In genomic region chr15:62848631-62849050, GRCh38 we compare ENCODE assay signal across 9 cellular contexts.
DNase-seq lines count a peak whose midpoint lies in the region; ATAC-seq and TF ChIP-seq lines count a peak whose summit lies in the region.
"Had no signal": no experiment of that assay in that cellular context is flagged by ENCODE, and none has a peak within 500 bp of the region (broad histone marks: within the 10 kb centered on the region; RNA-seq: fewer than 3 reads in every experiment).

No MANE protein-coding gene starts in this region.

- H3K9me2 ChIP-seq in GM23338 (ENCODE audit: insufficient read depth): no peaks in the 10 kb centered on the region

- TF ChIP-seq CTCF in GM23338 (conservative IDR thresholded peaks at IDR 0.05; ENCODE audit: low read depth in 2 of 2): no peak; a peak in 2 of 4 replicates

- no peaks in the 10 kb centered on the region for H3K9me3 ChIP-seq in adipocyte (ENCODE audit: control insufficient read depth, low read length)
- H3K9me3 ChIP-seq in iPS DF 6.9 (ENCODE audit: control insufficient read depth, insufficient read depth, low read length): no peaks in the 10 kb centered on the region

- no peaks in the 10 kb centered on the region for H3K79me2 ChIP-seq in GM23338 (replicated peaks; ENCODE audit: insufficient read depth)

- H3K36me3 ChIP-seq in GM23338 (ENCODE audit: insufficient read depth) (no peaks in the 10 kb centered on the region), adipocyte (ENCODE audit: control insufficient read depth, insufficient read depth, low read length, severe bottlenecking) (peaks cover 11% of the 10 kb centered on the region), iPS DF 6.9 (ENCODE audit: control insufficient read depth, insufficient read depth, low read length) (no peaks in the 10 kb centered on the region)

- no peak for ATAC-seq in GM23338

- DNase-seq in GM23338 (ENCODE audit: low spot score): no peak
- peak; percentile 36 for DNase-seq in adipocyte (ENCODE audit: low read depth)
- no peak for DNase-seq in iPS DF 6.9 (ENCODE audit: low read depth, low spot score)
- DNase-seq in skeletal muscle cell (ENCODE audit: low read depth): peak; percentile 34
- no peak for DNase-seq in NCI-H2029 treated with DMSO at 0.1 percent for 48 hours (lab: John Stamatoyannopoulos, UW)
- no peak for DNase-seq in NAMALWA (ENCODE audit: low spot score)
- no peak for DNase-seq in hippocampal formation (lab: John Stamatoyannopoulos, UW)

- peaks cover 26% of the 10 kb centered on the region for H3K4me1 ChIP-seq in GM23338 (ENCODE audit: insufficient read depth)
- H3K4me1 ChIP-seq in adipocyte (ENCODE audit: control insufficient read depth, insufficient read depth, low read length): peaks cover 13% of the 10 kb centered on the region
- peaks cover 24% of the 10 kb centered on the region for H3K4me1 ChIP-seq in iPS DF 6.9 (ENCODE audit: control insufficient read depth, insufficient read depth, low read length)

- peaks cover 61% of the 10 kb centered on the region for H3K4me1 Mint-ChIP-seq in GM23338

- H4K20me1 ChIP-seq in GM23338 (replicated peaks; ENCODE audit: insufficient read depth): no peaks in the 10 kb centered on the region

- peaks cover 10% of the 10 kb centered on the region; the same call in 2 of the 3 replicates for H3K9me3 Mint-ChIP-seq in GM23338
- H3K9me3 Mint-ChIP-seq: activated CD4-positive, alpha-beta memory T cell treated with anti-CD3 and anti-CD28 coated beads for 36 hours had no signal

- peak overlapping the region; percentile 86 for H3K27ac Mint-ChIP-seq in GM23338
- H3K27ac Mint-ChIP-seq: activated CD4-positive, alpha-beta memory T cell treated with anti-CD3 and anti-CD28 coated beads for 36 hours; activated naive CD8-positive, alpha-beta T cell had no signal

- H3K27ac ChIP-seq in GM23338 (ENCODE audit: low read depth) (peak overlapping the region; percentile 99), iPS DF 6.9 (ENCODE audit: low read length) (peak overlapping the region; percentile 89)

- no peak overlapping the region for H3K9ac ChIP-seq in adipocyte (ENCODE audit: low read length)

- WGBS in iPS DF 6.9 (ENCODE audit: insufficient coverage, insufficient read length): no CpG with 5 or more reads among the region's 5 CpGs

- peaks cover 19% of the 10 kb centered on the region for H3K27me3 Mint-ChIP-seq in GM23338 (ENCODE audit: insufficient read depth, low read depth, poor library complexity)

- no peaks in the 10 kb centered on the region for H3K27me3 ChIP-seq in GM23338 (ENCODE audit: insufficient read depth)
- no peaks in the 10 kb centered on the region for H3K27me3 ChIP-seq in adipocyte (replicated peaks; ENCODE audit: control insufficient read depth, insufficient read depth, low read length)
- no peaks in the 10 kb centered on the region for H3K27me3 ChIP-seq in iPS DF 6.9 (ENCODE audit: control insufficient read depth, insufficient read depth, low read length)

- 0 out of 2 replicates have a peak, but pooled peaks cover 12% of the 10 kb centered on the region for H3F3A ChIP-seq in GM23338 (replicated peaks; ENCODE audit: low read depth)

- peak overlapping the region; percentile 54 for H3K4me2 ChIP-seq in GM23338

- peaks cover 5% of the 10 kb centered on the region; the same call in 2 of the 3 replicates for H3K36me3 Mint-ChIP-seq in GM23338 (ENCODE audit: low read depth)
- H3K36me3 Mint-ChIP-seq: activated CD4-positive, alpha-beta memory T cell treated with anti-CD3 and anti-CD28 coated beads for 36 hours; activated naive CD8-positive, alpha-beta T cell had no signal

- no peak overlapping the region; the same call in 2 of the 3 replicates for H3K4me3 Mint-ChIP-seq in GM23338
- H3K4me3 Mint-ChIP-seq: activated CD4-positive, alpha-beta memory T cell treated with anti-CD3 and anti-CD28 coated beads for 36 hours; activated naive CD8-positive, alpha-beta T cell had no signal

- H2AFZ ChIP-seq in GM23338: no peak overlapping the region

- H3K4me3 ChIP-seq in GM23338: no peak overlapping the region
- no peak overlapping the region for H3K4me3 ChIP-seq in adipocyte (ENCODE audit: low read length)
- no peak overlapping the region for H3K4me3 ChIP-seq in iPS DF 6.9 (ENCODE audit: low read length)
- H3K4me3 ChIP-seq in skeletal muscle cell (ENCODE audit: low read depth, low read length): no peak overlapping the region

TF ChIP-seq in GM23338, 12 proteins besides CTCF, POLR2A, EP300 and RAD21 (continues in another document):
- TF ChIP-seq JUNB (IDR thresholded peaks at IDR 0.05; ENCODE audit: unreplicated experiment): no peak
- no peak for TF ChIP-seq NANOG (IDR thresholded peaks at IDR 0.05; ENCODE audit: borderline replicate concordance)
- TF ChIP-seq CREB1 (CRISPR knock-in tag; IDR thresholded peaks at IDR 0.05; ENCODE audit: low read depth): no peak
- no peak for TF ChIP-seq REST (IDR thresholded peaks at IDR 0.05; ENCODE audit: unreplicated experiment)
- no peak for TF ChIP-seq STAT1 (IDR thresholded peaks at IDR 0.05; ENCODE audit: unreplicated experiment)
- no peak for TF ChIP-seq EZH2phosphoT487 (IDR thresholded peaks at IDR 0.05; ENCODE audit: unreplicated experiment)
- no peak for TF ChIP-seq POLR2AphosphoS5 (IDR thresholded peaks at IDR 0.05; ENCODE audit: low read depth)
- TF ChIP-seq ZNF114 (CRISPR knock-in tag; IDR thresholded peaks at IDR 0.05): no peak
- no peak for TF ChIP-seq ZNF331 (CRISPR knock-in tag; IDR thresholded peaks at IDR 0.05; ENCODE audit: low read depth)
- no peak for TF ChIP-seq ETS1 (IDR thresholded peaks at IDR 0.05)
- TF ChIP-seq EZH2 (IDR thresholded peaks at IDR 0.05; ENCODE audit: low read depth, unreplicated experiment): no peak

Comparison
In these comparisons a context has a peak if more than half of its experiments do, and no peak if none do; other contexts are left out.
1. DNase-seq: peak in adipocyte (single experiment) and skeletal muscle cell (single experiment); none in GM23338 (single experiment), iPS DF 6.9 (single experiment), NCI-H2029 treated with DMSO at 0.1 percent for 48 hours (single experiment), NAMALWA (single experiment) and hippocampal formation (0 of 2).